ENCODE assay signal across 16 cellular contexts in genomic region chr12:3744216-3744883, GRCh38. TPM values are rescaled to one million over a fixed set of nuclear protein-coding genes. Genes with fewer than 3 reads are reported as not detected.
DNase-seq lines count a peak whose midpoint lies in the region; ATAC-seq and TF ChIP-seq lines count a peak whose summit lies in the region.
"Had no signal": no experiment of that assay in that cellular context is flagged by ENCODE, and none has a peak within 500 bp of the region (broad histone marks: within the 10 kb centered on the region; RNA-seq: fewer than 3 reads in every experiment).

No MANE protein-coding gene starts in this region.

- no peak overlapping the region for H3K4me2 ChIP-seq in OCI-LY7 (ENCODE audit: low read length)
- H3K4me2 ChIP-seq: SK-N-SH had no signal

- BruUV-seq in OCI-LY7 (replicated peaks; lab: Mats Ljungman, UMichigan): no TSS peak

- peaks cover 50% of the 10 kb centered on the region for H3K4me1 Mint-ChIP-seq in activated T-cell treated with anti-CD3 and anti-CD28 coated beads, Interleukin-2, amount 50 U/mL, for 4 hours (ENCODE audit: low read depth)
- no peaks in the 10 kb centered on the region for H3K4me1 Mint-ChIP-seq in progenitor cell of endocrine pancreas (ENCODE audit: low read depth)

- H3K4me3 Mint-ChIP-seq in activated T-cell treated with anti-CD3 and anti-CD28 coated beads, Interleukin-2, amount 50 U/mL, for 4 hours: peak overlapping the region; percentile 2
- no peak overlapping the region for H3K4me3 Mint-ChIP-seq in progenitor cell of endocrine pancreas (ENCODE audit: low read depth)

- no peak overlapping the region for H2AFZ ChIP-seq in OCI-LY7 (ENCODE audit: low read length)

- no peaks in the 10 kb centered on the region; the same call in 1 of the 2 replicates for H4K20me1 ChIP-seq in OCI-LY7 (ENCODE audit: insufficient read depth, low read length)

- no peak for DNase-seq in activated T-cell treated with anti-CD3 and anti-CD28 coated beads, Interleukin-2, amount 50 U/mL, for 4 hours
- no peak for DNase-seq in activated T-cell treated with anti-CD3 and anti-CD28 coated beads, Interleukin-2, amount 50 U/mL, for 1 hour
- DNase-seq in OCI-LY7 (ENCODE audit: low spot score) (no peak), dermis blood vessel endothelial cell (peak; percentile 11), prostate gland (ENCODE audit: low spot score) (no peak), progenitor cell of endocrine pancreas (ENCODE audit: low spot score, unreplicated experiment) (no peak), DMS79 (lab: John Stamatoyannopoulos, UW) (no peak), SIG-M5 (lab: John Stamatoyannopoulos, UW) (no peak)
- DNase-seq: ACHN; activated CD4-positive, CD25-positive, alpha-beta regulatory T cell; activated effector memory CD4-positive, alpha-beta T cell treated with anti-CD3 and anti-CD28 coated beads, Interleukin-2, amount 50 U/mL, for 16 hours; DMS 273 treated with DMSO at 0.1 percent for 48 hours; NCI-H2107; NK-92 treated with Interleukin-12 subunit alpha and Interleukin-12 subunit beta, amount 100 ng/mL, for 24 hours; SK-N-SH had no signal

- intact Hi-C loops in OCI-LY7 (cut with micrococcal nuclease; ENCODE audit: unreplicated experiment): no loop called here
- intact Hi-C loops in prostate gland (cut with DNase I): no loop called here

- no peaks in the 10 kb centered on the region for H3K9me3 ChIP-seq in OCI-LY7 (ENCODE audit: low read length)
- H3K9me3 ChIP-seq in prostate gland: no peaks in the 10 kb centered on the region
- H3K9me3 ChIP-seq: SK-N-SH had no signal

- H3K27ac ChIP-seq in OCI-LY7 (ENCODE audit: low read depth, low read length, poor library complexity, severe bottlenecking) (no peak overlapping the region), prostate gland (peak overlapping the region; percentile 58 to 96)

- H3K36me3 ChIP-seq in OCI-LY7 (ENCODE audit: insufficient read depth, low read length): peaks cover 72% of the 10 kb centered on the region
- no peaks in the 10 kb centered on the region for H3K36me3 ChIP-seq in prostate gland

- no peaks in the 10 kb centered on the region for H3K27me3 Mint-ChIP-seq in activated T-cell treated with anti-CD3 and anti-CD28 coated beads, Interleukin-2, amount 50 U/mL, for 4 hours (ENCODE audit: low read depth)
- H3K27me3 Mint-ChIP-seq in progenitor cell of endocrine pancreas: peaks cover 12% of the 10 kb centered on the region

- H3K4me3 ChIP-seq in OCI-LY7 (ENCODE audit: low read depth, low read length, poor library complexity, severe bottlenecking) (no peak overlapping the region), prostate gland (no peak overlapping the region)

- CTCF ChIA-PET in OCI-LY7 (lab: Charles Lee; ENCODE audit: unreplicated experiment): interaction anchor here (0.5 kb wide), 1 partner anchor 1167 kb away, joined by 3 read pairs; no protein-coding TSS in a partner anchor

- TF ChIP-seq CTCF in OCI-LY7 (conservative IDR thresholded peaks at IDR 0.05; ENCODE audit: low read length) (peak; percentile 46), prostate gland (IDR thresholded peaks at IDR 0.05) (no peak), progenitor cell of endocrine pancreas (IDR thresholded peaks at IDR 0.05; ENCODE audit: unreplicated experiment) (no peak)

- H3K79me2 ChIP-seq in OCI-LY7 (ENCODE audit: insufficient read depth, low read depth, low read length): peaks cover 6% of the 10 kb centered on the region

- 73% methylated on average over 6 of the region's 6 CpGs for WGBS in prostate gland

- TF ChIP-seq POLR2A in prostate gland (IDR thresholded peaks at IDR 0.05): no peak

- no peaks in the 10 kb centered on the region for H3K9me3 Mint-ChIP-seq in activated T-cell treated with anti-CD3 and anti-CD28 coated beads, Interleukin-2, amount 50 U/mL, for 4 hours
- H3K9me3 Mint-ChIP-seq in progenitor cell of endocrine pancreas (ENCODE audit: low read depth): no peaks in the 10 kb centered on the region

- H3K36me3 Mint-ChIP-seq in activated T-cell treated with anti-CD3 and anti-CD28 coated beads, Interleukin-2, amount 50 U/mL, for 4 hours (ENCODE audit: insufficient read depth): peaks cover 24% of the 10 kb centered on the region
- no peaks in the 10 kb centered on the region for H3K36me3 Mint-ChIP-seq in progenitor cell of endocrine pancreas (ENCODE audit: insufficient read depth)

- no peaks in the 10 kb centered on the region for H3K27me3 ChIP-seq in prostate gland (replicated peaks; ENCODE audit: insufficient read depth)

- no peak for ATAC-seq in activated T-cell treated with anti-CD3 and anti-CD28 coated beads, Interleukin-2, amount 50 U/mL, for 4 hours

- no peak overlapping the region for H3K27ac Mint-ChIP-seq in progenitor cell of endocrine pancreas

- H3K4me1 ChIP-seq in OCI-LY7 (ENCODE audit: insufficient read depth, low read length, poor library complexity, severe bottlenecking) (no peaks in the 10 kb centered on the region), prostate gland (replicated peaks) (peaks cover 19% of the 10 kb centered on the region)

- POLR2A ChIA-PET in OCI-LY7 (lab: Charles Lee): interaction anchor here (1.2 kb wide), 1 partner anchor 14 kb away, joined by 4 read pairs; no protein-coding TSS in a partner anchor

- no peaks in the 10 kb centered on the region for H3K9me2 ChIP-seq in OCI-LY7 (ENCODE audit: insufficient read depth, low read length)
- H3K9me2 ChIP-seq: SK-N-SH had no signal

RNA-seq across cellular contexts. Expression of gene CRACR2A, which starts 8.6 kb away (rescaled TPM):
- 10 to 100 TPM; 31.8 to 48.0 (median 46.2) TPM for total RNA-seq in activated T-cell treated with anti-CD3 and anti-CD28 coated beads, Interleukin-2, amount 50 U/mL, for 4 hours
- 28.2 and 29.8 TPM in 2 replicates for total RNA-seq in OCI-LY7 (2014; rRNA removed; shearing (Covaris generic))
- total RNA-seq in OCI-LY7 (2022) (31.0 and 31.1 TPM in 2 replicates), dermis blood vessel endothelial cell (8.8 and 22.1 TPM in 2 replicates), prostate gland (10 to 100 TPM; 21.6 to 39.1 TPM), progenitor cell of endocrine pancreas (3.0 and 3.3 TPM in 2 replicates)
- total RNA-seq: M059J had no signal
